In the genomic region with DNA sequence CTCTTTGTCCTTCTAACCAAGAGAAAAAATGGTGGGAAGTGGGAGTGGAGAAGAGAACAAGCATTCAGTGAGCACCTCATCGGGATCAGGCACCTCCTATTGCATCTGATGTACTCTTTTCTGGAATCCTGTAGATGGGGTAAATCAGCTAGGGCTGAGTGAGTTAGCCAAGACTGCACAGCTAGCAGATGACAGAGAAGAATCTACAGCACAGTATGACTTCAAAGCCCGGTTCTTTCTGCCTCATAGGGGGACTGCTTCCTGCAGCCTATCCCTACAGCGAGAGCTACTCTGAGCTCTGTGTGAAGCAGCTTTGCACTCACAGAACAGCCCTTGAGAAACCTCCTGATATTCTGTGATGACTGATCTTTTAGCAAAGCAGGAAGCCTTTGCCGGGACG, we compare ENCODE assay signal across 31 cellular contexts.
DNase-seq lines count a peak whose midpoint lies in the region; ATAC-seq, FAIRE-seq and TF ChIP-seq lines count a peak whose summit lies in the region.
"Had no signal": no experiment of that assay in that cellular context is flagged by ENCODE, and none has a peak within 500 bp of the region (broad histone marks: within the 10 kb centered on the region; RNA-seq: fewer than 3 reads in every experiment).

No MANE protein-coding gene starts in this region.

- no peak overlapping the region for H3K14ac ChIP-seq in H1 (ENCODE audit: insufficient read length)

- H3K9me3 ChIP-seq in GM23248 (ENCODE audit: low read depth) (no peaks in the 10 kb centered on the region), RWPE2 (ENCODE audit: severe bottlenecking) (peaks cover 2% of the 10 kb centered on the region), H1 (ENCODE audit: insufficient read depth in 2 of 2, low read depth in 1 of 2, low read length in 1 of 2) (no peaks in the 10 kb centered on the region), neural cell (ENCODE audit: low read length) (no peaks in the 10 kb centered on the region), BE2C (no peaks in the 10 kb centered on the region)
- H3K9me3 ChIP-seq: SJSA1 had no signal

- H2BK5ac ChIP-seq in H1 (ENCODE audit: low read depth, low read length), result no peak overlapping the region

- no peaks in the 10 kb centered on the region for H4K20me1 ChIP-seq in GM23248 (ENCODE audit: insufficient read depth)
- H4K20me1 ChIP-seq in H1 (replicated peaks in 1 of 2; ENCODE audit: control insufficient read depth in 1 of 2, insufficient read depth in 2 of 2, low read length in 2 of 2), result no peaks in the 10 kb centered on the region
- no peaks in the 10 kb centered on the region for H4K20me1 ChIP-seq in neural cell (ENCODE audit: insufficient read depth)

- no peaks in the 10 kb centered on the region for H3K23me2 ChIP-seq in H1 (ENCODE audit: low read depth, low read length)

- POLR2A ChIA-PET in H1 (lab: Charles Lee; ENCODE audit: partially characterized antibody), result no interaction called here

- H3K9me2 ChIP-seq in GM23248 (ENCODE audit: insufficient read depth) (no peaks in the 10 kb centered on the region), neural cell (ENCODE audit: insufficient read depth, low read length) (no peaks in the 10 kb centered on the region)

- no peak overlapping the region for H4K5ac ChIP-seq in H1 (ENCODE audit: insufficient read length, low read depth, low read length)

- no peak overlapping the region for H3K18ac ChIP-seq in H1 (ENCODE audit: extremely low read depth, low read length)

- H2BK20ac ChIP-seq in H1 (ENCODE audit: low read length), result no peak overlapping the region

- H3F3A ChIP-seq in GM23248 (ENCODE audit: insufficient read depth) (no peaks in the 10 kb centered on the region), neural cell (ENCODE audit: insufficient read depth, low read length, poor library complexity, severe bottlenecking) (no peaks in the 10 kb centered on the region)

- no peak overlapping the region for H3K23ac ChIP-seq in H1 (ENCODE audit: insufficient read length)

- no peak overlapping the region for H2AFZ ChIP-seq in GM23248
- no peak overlapping the region for H2AFZ ChIP-seq in H1 (ENCODE audit: low read length)
- H2AFZ ChIP-seq in neural cell (ENCODE audit: low read depth, low read length), result no peak overlapping the region
- H2AFZ ChIP-seq: PC-9 had no signal

- TF ChIP-seq EP300 in H1 (IDR thresholded peaks at IDR 0.05; ENCODE audit: borderline replicate concordance in 1 of 2, low read depth in 2 of 2, low read length in 2 of 2) (no peak), neural cell (conservative IDR thresholded peaks at IDR 0.05; ENCODE audit: poor library complexity, severe bottlenecking) (no peak)

- H3K9ac ChIP-seq in GM23248 (no peak overlapping the region), H1 (replicated peaks in 1 of 4; ENCODE audit: extremely low read depth in 1 of 4, low read depth in 3 of 4, low read length in 3 of 4) (no peak overlapping the region), neural cell (ENCODE audit: low read length) (no peak overlapping the region)

- in situ Hi-C loops in GM23248 (cut with MboI), result no loop called here

- no peak overlapping the region for H3K4me2 ChIP-seq in GM23248 (ENCODE audit: unreplicated experiment)
- H3K4me2 ChIP-seq in H1 (ENCODE audit: insufficient read depth in 1 of 2, low read depth in 2 of 2, low read length in 2 of 2), result no peak overlapping the region
- no peak overlapping the region for H3K4me2 ChIP-seq in neural cell (ENCODE audit: low read length)
- H3K4me2 ChIP-seq: PC-9 had no signal

- no peaks in the 10 kb centered on the region; the same call in 1 of the 2 replicates for H3K27me3 ChIP-seq in GM23248 (replicated peaks; ENCODE audit: insufficient read depth)
- H3K27me3 ChIP-seq in RWPE2 (ENCODE audit: insufficient read depth, poor library complexity, severe bottlenecking), result peaks cover 41% of the 10 kb centered on the region
- H3K27me3 ChIP-seq in H1 (replicated peaks in 1 of 4; ENCODE audit: control insufficient read depth in 3 of 4, extremely low read depth in 1 of 4, insufficient read depth in 3 of 4, low read length in 3 of 4), result no peaks in the 10 kb centered on the region
- no peaks in the 10 kb centered on the region for H3K27me3 ChIP-seq in neural cell (ENCODE audit: insufficient read depth, low read depth, low read length)
- no peaks in the 10 kb centered on the region for H3K27me3 ChIP-seq in BE2C
- H3K27me3 ChIP-seq: SJSA1 had no signal

- TF ChIP-seq RAD21 in H1 (IDR thresholded peaks at IDR 0.05 in 1 of 2, conservative IDR thresholded peaks at IDR 0.05 in 1 of 2; ENCODE audit: low read depth in 2 of 2, low read length in 2 of 2) (peak; percentile 22 to 35; a peak in 3 of 4 replicates), neural cell (conservative IDR thresholded peaks at IDR 0.05) (peak; percentile 50)

- H3K36me3 ChIP-seq in GM23248 (ENCODE audit: low read depth), result no peaks in the 10 kb centered on the region
- H3K36me3 ChIP-seq in RWPE2 (ENCODE audit: low read depth), result no peaks in the 10 kb centered on the region
- no peaks in the 10 kb centered on the region for H3K36me3 ChIP-seq in H1 (ENCODE audit: control insufficient read depth in 2 of 4, insufficient read depth in 4 of 4, low read length in 3 of 4)
- H3K36me3 ChIP-seq in neural cell (ENCODE audit: insufficient read depth, low read length), result no peaks in the 10 kb centered on the region
- H3K36me3 ChIP-seq in BE2C, result no peaks in the 10 kb centered on the region
- H3K36me3 ChIP-seq: SJSA1 had no signal

- H3K56ac ChIP-seq in H1 (replicated peaks; ENCODE audit: insufficient read length, low read depth, low read length), result no peak overlapping the region

- H3K4me1 ChIP-seq in GM23248 (ENCODE audit: insufficient read depth) (no peaks in the 10 kb centered on the region), RWPE2 (ENCODE audit: insufficient read depth, poor library complexity, severe bottlenecking) (no peaks in the 10 kb centered on the region), H1 (replicated peaks in 1 of 4; ENCODE audit: control insufficient read depth in 3 of 4, insufficient read depth in 4 of 4, low read length in 3 of 4) (no peaks in the 10 kb centered on the region), BE2C (peaks cover 18% of the 10 kb centered on the region; the same call in 1 of the 2 replicates)
- H3K4me1 ChIP-seq: SJSA1 had no signal

- no peak for FAIRE-seq in H1 (lab: Jason Lieb, UNC)
- FAIRE-seq: A204.1, GM12891 had no signal

- CTCF ChIA-PET in H1 (lab: Charles Lee; ENCODE audit: partially characterized antibody), result interaction anchor here (0.5 to 1.3 kb wide), 5 partner anchors 10 to 1011 kb away, joined by 3 to 4 read pairs (median 3); no protein-coding TSS in a partner anchor

- no peaks in the 10 kb centered on the region for H3K79me1 ChIP-seq in H1 (ENCODE audit: low read depth, low read length)

- ATAC-seq in RWPE2 (ENCODE audit: low read depth) (peak; percentile 21; the same call in 1 of the 3 replicates), left cardiac atrium (no peak)

- no peak overlapping the region for H3K4ac ChIP-seq in H1 (replicated peaks; ENCODE audit: insufficient read length, low read depth, low read length)

- TF ChIP-seq CTCF in RWPE2 (IDR thresholded peaks at IDR 0.05; ENCODE audit: poor library complexity, severe bottlenecking) (no peak), H1 (IDR thresholded peaks at IDR 0.05; ENCODE audit: control extremely low read depth in 1 of 3, insufficient read depth in 1 of 3, low read depth in 1 of 3, low read length in 3 of 3) (peak in 1 of 3 experiments; percentile 4; a peak in 1 of 4 replicates), neural cell (IDR thresholded peaks at IDR 0.05; ENCODE audit: poor library complexity, severe bottlenecking) (no peak), BE2C (IDR thresholded peaks at IDR 0.05; ENCODE audit: low read depth, low read length) (no peak)

- H4K8ac ChIP-seq in H1 (ENCODE audit: extremely low read depth, insufficient read depth, low read length), result no peak overlapping the region

- 1% methylated on average over 5 of the region's 5 CpGs for WGBS in GM23248 (ENCODE audit: low coverage in 1 of 2, low lambda C conversion rate in 2 of 2, missing lambda C conversion rate in 2 of 2), 2 experiments
- 81% methylated on average over 5 of the region's 5 CpGs; no CpG with 5 or more reads in 1 of the 2 experiments for WGBS in H1 (ENCODE audit: extremely low coverage in 1 of 2, insufficient coverage in 1 of 2, insufficient read length in 1 of 2, insufficient replicate concordance in 2 of 2, low coverage in 1 of 2, low lambda C conversion rate in 2 of 2, missing lambda C conversion rate in 1 of 2), 2 experiments

- no peak overlapping the region for H3K27ac ChIP-seq in GM23248
- H3K27ac ChIP-seq in RWPE2 (ENCODE audit: poor library complexity, severe bottlenecking), result no peak overlapping the region
- H3K27ac ChIP-seq in H1 (ENCODE audit: low read depth, low read length), result no peak overlapping the region
- H3K27ac ChIP-seq in neural cell (ENCODE audit: low read length), result peak overlapping the region; percentile 7
- H3K27ac ChIP-seq: HL-60, PC-9, SJSA1 had no signal

- no peak for TF ChIP-seq POLR2A in H1 (IDR thresholded peaks at IDR 0.05; ENCODE audit: control extremely low read depth in 1 of 2, low read depth in 2 of 2, low read length in 2 of 2)

- H2BK12ac ChIP-seq in H1 (ENCODE audit: low read depth, low read length), result no peak overlapping the region

- intact Hi-C loops in left cardiac atrium (cut with DNase I), result no loop called here

- H2AK5ac ChIP-seq in H1 (ENCODE audit: low read depth, low read length), result no peak overlapping the region

- no peak overlapping the region for H2BK15ac ChIP-seq in H1 (ENCODE audit: low read length)

- H3K4me3 ChIP-seq in GM23248 (no peak overlapping the region), RWPE2 (ENCODE audit: severe bottlenecking) (no peak overlapping the region), H1 (ENCODE audit: extremely low read depth in 1 of 4, insufficient read depth in 2 of 4, low read depth in 3 of 4, low read length in 4 of 4) (no peak overlapping the region), neural cell (ENCODE audit: low read length) (no peak overlapping the region), BE2C (ENCODE audit: low read depth, low read length) (no peak overlapping the region)
- H3K4me3 ChIP-seq: PC-9, SJSA1 had no signal

- no peak overlapping the region for H2BK120ac ChIP-seq in H1 (replicated peaks; ENCODE audit: low read depth, low read length)

- peak; percentile 0 for DNase-seq in GM23248
- no peak for DNase-seq in RWPE2 (ENCODE audit: low spot score)
- no peak for DNase-seq in H1 (ENCODE audit: low read depth in 1 of 2, low spot score in 2 of 2)
- no peak for DNase-seq in BE2C
- DNase-seq in left cardiac atrium, result no peak
- no peak for DNase-seq in stimulated activated CD4-positive, alpha-beta T cell treated with anti-CD3 and anti-CD28 coated beads, Interleukin-4, amount 100 ng/mL, for 4 hours
- DNase-seq in activated CD8-positive, alpha-beta memory T cell treated with anti-CD3 and anti-CD28 coated beads, Interleukin-2, amount 50 U/mL, for 4 hours, result no peak
- DNase-seq: AML-193; C1 segment of cervical spinal cord; CD4-positive, alpha-beta memory T cell; COR-L47; EL; GF-D8; H9; HFFc6; Karpas-422; MV-4-11; NCI-H1105; NCI-H146; NCI-H1930; NCI-H2107; NCI-H524 treated with DMSO at 0.1 percent for 48 hours; NCI-H774; PC-9; Right ventricle myocardium superior; T-helper 1 cell had no signal

- H4K91ac ChIP-seq in H1 (replicated peaks; ENCODE audit: insufficient read length, low read length), result no peak overlapping the region

- H3K79me2 ChIP-seq in GM23248 (ENCODE audit: insufficient read depth) (no peaks in the 10 kb centered on the region), H1 (ENCODE audit: control insufficient read depth in 1 of 2, insufficient read depth in 2 of 2, low read length in 2 of 2) (no peaks in the 10 kb centered on the region), neural cell (replicated peaks; ENCODE audit: insufficient read depth, low read length) (no peaks in the 10 kb centered on the region)
